ENCODE assay signal across 8 cellular contexts in the genomic region with DNA sequence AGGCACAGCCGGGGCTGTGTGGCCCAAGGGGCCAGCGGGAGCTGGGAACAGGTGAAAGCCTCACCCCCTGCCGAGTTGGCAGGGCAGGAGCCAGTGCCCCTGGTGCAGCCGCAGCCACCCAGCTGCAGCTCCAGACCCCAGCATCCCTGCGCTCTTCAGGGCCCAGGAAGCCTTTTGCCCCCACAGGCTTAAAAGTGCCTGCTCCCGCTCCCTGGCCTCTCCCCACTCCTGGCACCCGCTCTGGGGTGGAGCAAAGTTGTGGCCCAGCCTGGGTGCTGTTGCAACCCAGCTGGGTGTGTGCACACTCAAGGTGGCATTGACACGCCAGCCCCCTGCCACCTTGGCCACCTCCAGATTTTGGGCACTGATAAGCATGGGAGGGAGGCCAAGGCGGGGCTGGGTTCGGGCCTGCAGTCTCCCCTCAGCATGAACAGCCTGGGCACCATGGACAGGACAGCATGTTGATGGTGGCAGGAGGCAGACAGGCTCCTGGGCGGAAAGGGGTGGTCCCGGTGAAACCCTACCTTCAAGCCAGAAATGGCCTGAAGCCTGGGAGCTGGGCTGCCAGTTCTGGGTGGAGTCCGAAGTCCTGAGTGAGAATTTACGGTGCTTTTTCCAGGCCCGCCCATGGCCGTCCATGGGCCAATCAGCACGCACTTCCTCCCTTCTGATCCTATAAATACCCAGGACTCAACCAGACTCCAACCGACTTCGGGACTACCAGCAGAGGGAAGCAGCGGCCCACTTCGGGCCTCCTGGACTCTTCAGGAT. TPM values are rescaled to one million over a fixed set of nuclear protein-coding genes. Genes with fewer than 3 reads are reported as not detected.
DNase-seq lines count a peak whose midpoint lies in the region; ATAC-seq and TF ChIP-seq lines count a peak whose summit lies in the region.
"Had no signal": no experiment of that assay in that cellular context is flagged by ENCODE, and none has a peak within 500 bp of the region (broad histone marks: within the 10 kb centered on the region; RNA-seq: fewer than 3 reads in every experiment).

No MANE protein-coding gene starts in this region.

- H3K9me2 ChIP-seq in Loucy (replicated peaks; ENCODE audit: low read depth, low read length), result no peaks in the 10 kb centered on the region

- H3K9me3 Mint-ChIP-seq in activated naive CD8-positive, alpha-beta T cell treated with anti-CD3 and anti-CD28 coated beads, Interleukin-2, amount 50 U/mL, for 24 hours, result no peaks in the 10 kb centered on the region

- H3K4me3 Mint-ChIP-seq in activated naive CD8-positive, alpha-beta T cell treated with anti-CD3 and anti-CD28 coated beads, Interleukin-2, amount 50 U/mL, for 24 hours, result no peak overlapping the region

- no peaks in the 10 kb centered on the region for H4K20me1 ChIP-seq in Loucy (ENCODE audit: insufficient read depth, low read length, poor library complexity, severe bottlenecking)

- H3K36me3 Mint-ChIP-seq in activated naive CD8-positive, alpha-beta T cell treated with anti-CD3 and anti-CD28 coated beads, Interleukin-2, amount 50 U/mL, for 24 hours (ENCODE audit: low read depth), result no peaks in the 10 kb centered on the region

- H3K4me3 ChIP-seq in Loucy (ENCODE audit: low read length, poor library complexity, severe bottlenecking) (no peak overlapping the region), mucosa of descending colon (no peak overlapping the region)
- H3K4me3 ChIP-seq: lung had no signal

- H3K9ac ChIP-seq in Loucy (ENCODE audit: low read depth, low read length, poor library complexity, severe bottlenecking), result no peak overlapping the region

- H3K27me3 Mint-ChIP-seq in activated naive CD8-positive, alpha-beta T cell treated with anti-CD3 and anti-CD28 coated beads, Interleukin-2, amount 50 U/mL, for 24 hours, result peaks cover 8% of the 10 kb centered on the region

- H3K4me1 ChIP-seq in Loucy (ENCODE audit: insufficient read depth, low read length, poor library complexity, severe bottlenecking), result no peaks in the 10 kb centered on the region
- peaks cover 5% of the 10 kb centered on the region for H3K4me1 ChIP-seq in mucosa of descending colon (ENCODE audit: low read depth)

- no peak overlapping the region for H3K27ac Mint-ChIP-seq in activated naive CD8-positive, alpha-beta T cell treated with anti-CD3 and anti-CD28 coated beads, Interleukin-2, amount 50 U/mL, for 24 hours

- peaks cover under 1% of the 10 kb centered on the region for H3K27me3 ChIP-seq in Loucy (ENCODE audit: insufficient read depth, low read length, poor library complexity, severe bottlenecking)

- H3K36me3 ChIP-seq in Loucy (ENCODE audit: insufficient read depth, low read length) (no peaks in the 10 kb centered on the region), mucosa of descending colon (ENCODE audit: low read depth) (no peaks in the 10 kb centered on the region)

- ATAC-seq in activated naive CD8-positive, alpha-beta T cell treated with anti-CD3 and anti-CD28 coated beads, Interleukin-2, amount 50 U/mL, for 24 hours, result peak; percentile 36
- ATAC-seq in mucosa of descending colon, result peak; percentile 97

- no peak overlapping the region; the same call in 1 of the 2 replicates for H2AFZ ChIP-seq in Loucy (ENCODE audit: low read length)

- DNase-seq in ELF-1 (ENCODE audit: low read depth, low spot score) (peak; percentile 79), mucosa of descending colon (peak; percentile 60 to 72 (median 67)), amygdala (lab: John Stamatoyannopoulos, UW) (no peak), NCI-H187 (lab: John Stamatoyannopoulos, UW) (no peak), GM10266 (ENCODE audit: extremely low spot score) (no peak)
- DNase-seq in activated naive CD8-positive, alpha-beta T cell treated with anti-CD3 and anti-CD28 coated beads, Interleukin-2, amount 50 U/mL, for 24 hours, result peak; percentile 22

- no peak overlapping the region for H3K4me2 ChIP-seq in Loucy (ENCODE audit: low read depth, low read length, poor library complexity, severe bottlenecking)

- TF ChIP-seq CTCF in Loucy (conservative IDR thresholded peaks at IDR 0.05; ENCODE audit: low read length) (peak; percentile 45), mucosa of descending colon (IDR thresholded peaks at IDR 0.05) (peak; percentile 14), GM10266 (IDR thresholded peaks at IDR 0.05; ENCODE audit: control insufficient read depth, insufficient read depth, low read depth, missing control alignments) (no peak)

- intact Hi-C loops in mucosa of descending colon (cut with DNase I, micrococcal nuclease), result no loop called here

- H3K4me1 Mint-ChIP-seq in activated naive CD8-positive, alpha-beta T cell treated with anti-CD3 and anti-CD28 coated beads, Interleukin-2, amount 50 U/mL, for 24 hours, result no peaks in the 10 kb centered on the region

- H3K9me3 ChIP-seq in Loucy (ENCODE audit: insufficient read depth, low read depth, low read length) (no peaks in the 10 kb centered on the region), mucosa of descending colon (no peaks in the 10 kb centered on the region)

- H3F3A ChIP-seq in Loucy (ENCODE audit: low read depth), result no peaks in the 10 kb centered on the region

- H3K79me2 ChIP-seq in Loucy (ENCODE audit: insufficient read depth, low read length), result no peaks in the 10 kb centered on the region

RNA-seq across cellular contexts. Expression of gene RNASEH2C, which starts 23.5 kb away (rescaled TPM):
- 10 to 100 TPM; 25.9 to 61.9 (median 28.8) TPM for total RNA-seq in mucosa of descending colon

RNA-seq across cellular contexts. Expression of gene KAT5, which starts 32.1 kb away (rescaled TPM):
- total RNA-seq in mucosa of descending colon, result 10 to 100 TPM; 70.9 to 92.0 (median 90.5) TPM

RNA-seq across cellular contexts. Expression of gene AP5B1, which starts 36.7 kb away (rescaled TPM):
- 10 to 100 TPM; 21.2 to 21.8 (median 21.3) TPM for total RNA-seq in mucosa of descending colon

RNA-seq across cellular contexts. Expression of gene OVOL1, which starts 42.8 kb away (rescaled TPM):
- 10 to 100 TPM; 16.5 to 48.6 (median 34.3) TPM for total RNA-seq in mucosa of descending colon

Comparison
In these comparisons a context has a peak if more than half of its experiments do, and no peak if none do; other contexts are left out.
1. DNase-seq: peak in ELF-1 (single experiment), activated naive CD8-positive, alpha-beta T cell treated with anti-CD3 and anti-CD28 coated beads, Interleukin-2, amount 50 U/mL, for 24 hours (single experiment) and mucosa of descending colon (3 of 3); none in amygdala (0 of 56), NCI-H187 (0 of 2) and GM10266 (single experiment).